In genomic region chr6:111267764-111268333, GRCh38 we compare ENCODE assay signal across 21 cellular contexts.
DNase-seq lines count a peak whose midpoint lies in the region; ATAC-seq, FAIRE-seq and TF ChIP-seq lines count a peak whose summit lies in the region.
"Had no signal": no experiment of that assay in that cellular context is flagged by ENCODE, and none has a peak within 500 bp of the region (broad histone marks: within the 10 kb centered on the region; RNA-seq: fewer than 3 reads in every experiment).

No MANE protein-coding gene starts in this region.

- no peak for TF ChIP-seq RAD21 in SK-N-SH (IDR thresholded peaks at IDR 0.05; ENCODE audit: low read length)

- peaks cover 37% of the 10 kb centered on the region for H3K36me3 ChIP-seq in Karpas-422 (ENCODE audit: insufficient read depth, low read length)
- H3K36me3 ChIP-seq in SK-N-SH (replicated peaks in 1 of 2; ENCODE audit: control insufficient read depth in 1 of 2, insufficient read depth in 2 of 2, low read length in 1 of 2): peaks cover 32 to 43% of the 10 kb centered on the region in 2 experiments
- H3K36me3 ChIP-seq in esophagus squamous epithelium: peaks cover 0 to 68% (median 5%) of the 10 kb centered on the region in 3 donors

- H3K27ac ChIP-seq in Karpas-422 (ENCODE audit: low read length): peak overlapping the region; percentile 51
- no peak overlapping the region for H3K27ac ChIP-seq in SK-N-SH (ENCODE audit: low read depth in 2 of 2, low read length in 1 of 2)
- no peak overlapping the region for H3K27ac ChIP-seq in esophagus squamous epithelium
- H3K27ac ChIP-seq: PC-9, RWPE1 had no signal

- H3K79me2 ChIP-seq in Karpas-422 (ENCODE audit: low read length) (peaks cover 64% of the 10 kb centered on the region), SK-N-SH (ENCODE audit: insufficient read depth) (peaks cover 58% of the 10 kb centered on the region)

- H3K9me2 ChIP-seq in Karpas-422 (replicated peaks; ENCODE audit: insufficient read depth, low read length) (no peaks in the 10 kb centered on the region), SK-N-SH (no peaks in the 10 kb centered on the region)

- peaks cover 14% of the 10 kb centered on the region for H3F3A ChIP-seq in SK-N-SH (replicated peaks; ENCODE audit: insufficient read depth)

- H3K27ac Mint-ChIP-seq in memory B cell: peak overlapping the region; percentile 63

- H4K20me1 ChIP-seq in Karpas-422 (ENCODE audit: insufficient read depth, low read depth, low read length) (no peaks in the 10 kb centered on the region), SK-N-SH (ENCODE audit: insufficient read depth) (no peaks in the 10 kb centered on the region; the same call in 1 of the 2 replicates)

- no peak for TF ChIP-seq POLR2A in GM12891 (IDR thresholded peaks at IDR 0.05; ENCODE audit: low read depth, low read length)
- TF ChIP-seq POLR2A in esophagus squamous epithelium (IDR thresholded peaks at IDR 0.05): no peak

- no peak for FAIRE-seq in GM12891 (lab: Jason Lieb, UNC)
- FAIRE-seq: GM12892, H54 had no signal

- H3K9ac ChIP-seq in Karpas-422 (ENCODE audit: low read length) (no peak overlapping the region), SK-N-SH (no peak overlapping the region)

- H3K9me3 ChIP-seq in Karpas-422 (ENCODE audit: low read length): no peaks in the 10 kb centered on the region
- H3K9me3 ChIP-seq in SK-N-SH: no peaks in the 10 kb centered on the region
- H3K9me3 ChIP-seq in esophagus squamous epithelium: peaks cover 0 to 4% (median 0%) of the 10 kb centered on the region in 3 donors

- peaks cover 16% of the 10 kb centered on the region for H3K4me1 Mint-ChIP-seq in memory B cell

- H3K4me2 ChIP-seq in Karpas-422 (ENCODE audit: low read depth, low read length, poor library complexity, severe bottlenecking): peak overlapping the region; percentile 51
- no peak overlapping the region for H3K4me2 ChIP-seq in SK-N-SH
- H3K4me2 ChIP-seq: PC-9 had no signal

- H3K27me3 ChIP-seq in Karpas-422 (ENCODE audit: low read length) (no peaks in the 10 kb centered on the region), SK-N-SH (ENCODE audit: insufficient read depth) (no peaks in the 10 kb centered on the region), esophagus squamous epithelium (no peaks in the 10 kb centered on the region)

- H3K4me1 ChIP-seq in Karpas-422 (ENCODE audit: low read length): peaks cover 19% of the 10 kb centered on the region
- H3K4me1 ChIP-seq in SK-N-SH (ENCODE audit: control insufficient read depth in 1 of 2, insufficient read depth in 2 of 2, low read depth in 1 of 2, low read length in 1 of 2): peaks cover 0 to 6% of the 10 kb centered on the region in 2 experiments; a peak in 3 of 4 replicates
- peaks cover 0 to 11% (median 0%) of the 10 kb centered on the region in 3 donors for H3K4me1 ChIP-seq in esophagus squamous epithelium

- 78% methylated on average over 7 of the region's 7 CpGs for WGBS in SK-N-SH (ENCODE audit: low lambda C conversion rate)
- 39 to 65% methylated on average over 7 of the region's 7 CpGs for whole genome bisulfite sequencing in esophagus squamous epithelium, 2 donors

- ATAC-seq in memory B cell (ENCODE audit: low read depth): no peak
- ATAC-seq in esophagus mucosa: no peak

- H3K4me3 ChIP-seq in Karpas-422 (ENCODE audit: low read length) (no peak overlapping the region), SK-N-SH (ENCODE audit: low read depth in 2 of 2, low read length in 1 of 2) (no peak overlapping the region), esophagus squamous epithelium (no peak overlapping the region)
- H3K4me3 ChIP-seq: PC-9 had no signal

- H2AFZ ChIP-seq in Karpas-422 (ENCODE audit: low read length) (no peak overlapping the region), SK-N-SH (ENCODE audit: low read depth) (no peak overlapping the region)
- H2AFZ ChIP-seq: PC-9 had no signal

- no peak overlapping the region for H3K4me3 Mint-ChIP-seq in memory B cell

- no peak for TF ChIP-seq EP300 in SK-N-SH (IDR thresholded peaks at IDR 0.05; ENCODE audit: borderline replicate concordance in 1 of 2, low read depth in 1 of 2, low read length in 1 of 2)

- peaks cover 26% of the 10 kb centered on the region for H3K36me3 Mint-ChIP-seq in memory B cell

- POLR2A ChIA-PET in SK-N-SH (lab: Yijun Ruan, JAX): no interaction called here

- no peaks in the 10 kb centered on the region for H3K27me3 Mint-ChIP-seq in memory B cell

- H3K9me3 Mint-ChIP-seq in memory B cell: no peaks in the 10 kb centered on the region

- no peak for TF ChIP-seq CTCF in SK-N-SH (IDR thresholded peaks at IDR 0.05)
- no peak for TF ChIP-seq CTCF in GM20000 (IDR thresholded peaks at IDR 0.05; ENCODE audit: extremely low read depth, missing control alignments)
- no peak for TF ChIP-seq CTCF in esophagus squamous epithelium (IDR thresholded peaks at IDR 0.05)

- intact Hi-C loops in esophagus squamous epithelium (cut with DNase I): no loop called here

- CTCF ChIA-PET in SK-N-SH (lab: Yijun Ruan, JAX): no interaction called here

- DNase-seq in GM12891 (ENCODE audit: insufficient read length, low spot score): no peak
- peak; percentile 53 for DNase-seq in Karpas-422
- no peak for DNase-seq in SK-N-SH
- no peak for DNase-seq in memory B cell (ENCODE audit: low spot score in 2 of 2)
- no peak for DNase-seq in GM20000 (ENCODE audit: low spot score)
- DNase-seq in esophagus squamous epithelium (lab: John Stamatoyannopoulos, UW): no peak
- DNase-seq: ACHN, AML-193, DMS153, EL, KBM-7, NCI-H1092 treated with DMSO at 0.1 percent for 48 hours, NCI-H2081 treated with DMSO at 0.1 percent for 48 hours, NCI-H446 treated with DMSO at 0.1 percent for 48 hours, NCI-H69, PC-9, SIG-M5 had no signal

TF ChIP-seq in GM12891, 5 proteins besides CTCF, POLR2A, EP300 and RAD21:
- TF ChIP-seq SPI1 (IDR thresholded peaks at IDR 0.05; ENCODE audit: low read depth, low read length): peak; percentile 20; the same call in 1 of the 2 replicates
- TF ChIP-seq POU2F2 (IDR thresholded peaks at IDR 0.05; ENCODE audit: low read depth, low read length): no peak

TF ChIP-seq in SK-N-SH, 30 proteins besides CTCF, POLR2A, EP300 and RAD21 (continues in another document):
- no peak for TF ChIP-seq NFIC (IDR thresholded peaks at IDR 0.05; ENCODE audit: borderline replicate concordance)
- TF ChIP-seq, protein P1, sequence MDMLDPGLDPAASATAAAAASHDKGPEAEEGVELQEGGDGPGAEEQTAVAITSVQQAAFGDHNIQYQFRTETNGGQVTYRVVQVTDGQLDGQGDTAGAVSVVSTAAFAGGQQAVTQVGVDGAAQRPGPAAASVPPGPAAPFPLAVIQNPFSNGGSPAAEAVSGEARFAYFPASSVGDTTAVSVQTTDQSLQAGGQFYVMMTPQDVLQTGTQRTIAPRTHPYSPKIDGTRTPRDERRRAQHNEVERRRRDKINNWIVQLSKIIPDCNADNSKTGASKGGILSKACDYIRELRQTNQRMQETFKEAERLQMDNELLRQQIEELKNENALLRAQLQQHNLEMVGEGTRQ (IDR thresholded peaks at IDR 0.05; ENCODE audit: borderline replicate concordance, low read depth, low read length): no peak
- no peak for TF ChIP-seq SMC3 (IDR thresholded peaks at IDR 0.05; ENCODE audit: low read depth, low read length)
- TF ChIP-seq, protein P2, sequence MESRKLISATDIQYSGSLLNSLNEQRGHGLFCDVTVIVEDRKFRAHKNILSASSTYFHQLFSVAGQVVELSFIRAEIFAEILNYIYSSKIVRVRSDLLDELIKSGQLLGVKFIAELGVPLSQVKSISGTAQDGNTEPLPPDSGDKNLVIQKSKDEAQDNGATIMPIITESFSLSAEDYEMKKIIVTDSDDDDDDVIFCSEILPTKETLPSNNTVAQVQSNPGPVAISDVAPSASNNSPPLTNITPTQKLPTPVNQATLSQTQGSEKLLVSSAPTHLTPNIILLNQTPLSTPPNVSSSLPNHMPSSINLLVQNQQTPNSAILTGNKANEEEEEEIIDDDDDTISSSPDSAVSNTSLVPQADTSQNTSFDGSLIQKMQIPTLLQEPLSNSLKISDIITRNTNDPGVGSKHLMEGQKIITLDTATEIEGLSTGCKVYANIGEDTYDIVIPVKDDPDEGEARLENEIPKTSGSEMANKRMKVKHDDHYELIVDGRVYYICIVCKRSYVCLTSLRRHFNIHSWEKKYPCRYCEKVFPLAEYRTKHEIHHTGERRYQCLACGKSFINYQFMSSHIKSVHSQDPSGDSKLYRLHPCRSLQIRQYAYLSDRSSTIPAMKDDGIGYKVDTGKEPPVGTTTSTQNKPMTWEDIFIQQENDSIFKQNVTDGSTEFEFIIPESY (IDR thresholded peaks at IDR 0.05; ENCODE audit: borderline replicate concordance, low read depth): no peak
- no peak for TF ChIP-seq RXRA (IDR thresholded peaks at IDR 0.05; ENCODE audit: borderline replicate concordance, low read depth)
- TF ChIP-seq NRF1 (IDR thresholded peaks at IDR 0.05; ENCODE audit: low read depth, low read length): no peak
- TF ChIP-seq RCOR1 (IDR thresholded peaks at IDR 0.05; ENCODE audit: low read length): no peak
- TF ChIP-seq MEF2A (IDR thresholded peaks at IDR 0.05; ENCODE audit: borderline replicate concordance, low read depth): no peak
- no peak for TF ChIP-seq REST (IDR thresholded peaks at IDR 0.05; ENCODE audit: low read depth, low read length)
